13 cellular contexts compared by ENCODE assay signal in genomic region chr3:54882114-54882833, GRCh38. TPM values are rescaled to one million over a fixed set of nuclear protein-coding genes. Genes with fewer than 3 reads are reported as not detected.
DNase-seq lines count a peak whose midpoint lies in the region; FAIRE-seq and TF ChIP-seq lines count a peak whose summit lies in the region.
"Had no signal": no experiment of that assay in that cellular context is flagged by ENCODE, and none has a peak within 500 bp of the region (broad histone marks: within the 10 kb centered on the region; RNA-seq: fewer than 3 reads in every experiment).

No MANE protein-coding gene starts in this region.

- TF ChIP-seq CTCF in cardiac fibroblast (IDR thresholded peaks at IDR 0.05; ENCODE audit: low read depth, low read length) (no peak), kidney epithelial cell (IDR thresholded peaks at IDR 0.05; ENCODE audit: insufficient read depth, low read length, poor library complexity, severe bottlenecking) (no peak), type B pancreatic cell (conservative IDR thresholded peaks at IDR 0.05) (no peak)

- FAIRE-seq in small intestine (lab: Jason Lieb, UNC), result no peak
- FAIRE-seq: endothelial cell of umbilical vein had no signal

- H3K27ac Mint-ChIP-seq in type B pancreatic cell, result peak overlapping the region; percentile 37
- H3K27ac Mint-ChIP-seq: activated CD4-positive, alpha-beta T cell treated with anti-CD3 and anti-CD28 coated beads for 36 hours; activated naive CD4-positive, alpha-beta T cell treated with anti-CD3 and anti-CD28 coated beads, Interleukin-2, amount 50 U/mL, for 24 hours had no signal

- H3K9me3 ChIP-seq in MG63 (no peaks in the 10 kb centered on the region), small intestine (ENCODE audit: control insufficient read depth, low read depth) (no peaks in the 10 kb centered on the region)

- peaks cover 25% of the 10 kb centered on the region for H3K4me1 Mint-ChIP-seq in type B pancreatic cell (ENCODE audit: unreplicated experiment)
- H3K4me1 Mint-ChIP-seq: activated CD4-positive, alpha-beta T cell treated with anti-CD3 and anti-CD28 coated beads for 36 hours; activated naive CD4-positive, alpha-beta T cell treated with anti-CD3 and anti-CD28 coated beads, Interleukin-2, amount 50 U/mL, for 24 hours had no signal

- peak overlapping the region in 1 of 2 donors; percentile 18 for H3K27ac ChIP-seq in small intestine (ENCODE audit: low read depth in 1 of 2, low read length in 1 of 2)

- WGBS in small intestine, 3 donors, result 34 to 72% (median 52%) methylated on average over 3 of the region's 3 CpGs

- H3K27me3 ChIP-seq in MG63, result no peaks in the 10 kb centered on the region
- H3K27me3 ChIP-seq in kidney epithelial cell (ENCODE audit: control insufficient read depth, insufficient read depth, low read length), result no peaks in the 10 kb centered on the region
- H3K27me3 ChIP-seq in small intestine (ENCODE audit: control insufficient read depth in 2 of 2, insufficient read depth in 2 of 2, low read length in 2 of 2), result no peaks in the 10 kb centered on the region

- no peaks in the 10 kb centered on the region for H3K9me3 Mint-ChIP-seq in type B pancreatic cell
- H3K9me3 Mint-ChIP-seq: activated naive CD4-positive, alpha-beta T cell treated with anti-CD3 and anti-CD28 coated beads, Interleukin-2, amount 50 U/mL, for 24 hours had no signal

- H3K4me1 ChIP-seq in small intestine (ENCODE audit: control insufficient read depth in 2 of 2, insufficient read depth in 1 of 2, low read depth in 1 of 2, low read length in 1 of 2), result no peaks in the 10 kb centered on the region

- no peaks in the 10 kb centered on the region for H3K27me3 Mint-ChIP-seq in type B pancreatic cell
- H3K27me3 Mint-ChIP-seq: activated CD4-positive, alpha-beta T cell treated with anti-CD3 and anti-CD28 coated beads for 36 hours had no signal

- H3K4me3 Mint-ChIP-seq in type B pancreatic cell, result no peak overlapping the region
- H3K4me3 Mint-ChIP-seq: activated CD4-positive, alpha-beta T cell treated with anti-CD3 and anti-CD28 coated beads for 36 hours; activated naive CD4-positive, alpha-beta T cell treated with anti-CD3 and anti-CD28 coated beads, Interleukin-2, amount 50 U/mL, for 24 hours had no signal

- no peak overlapping the region for H3K4me3 ChIP-seq in MG63
- no peak overlapping the region for H3K4me3 ChIP-seq in cardiac fibroblast (replicated peaks in 1 of 2; ENCODE audit: low read depth in 2 of 2, low read length in 2 of 2)
- no peak overlapping the region for H3K4me3 ChIP-seq in kidney epithelial cell (ENCODE audit: low read depth, low read length)
- no peak overlapping the region for H3K4me3 ChIP-seq in small intestine (ENCODE audit: low read depth in 1 of 2, low read length in 2 of 2)

- DNase-seq in MG63 (peak; percentile 55), cardiac fibroblast (ENCODE audit: low read depth in 2 of 2) (peak; percentile 89 to 96), kidney epithelial cell (ENCODE audit: low read depth) (peak; percentile 75), type B pancreatic cell (ENCODE audit: extremely low spot score, unreplicated experiment) (no peak), small intestine (no peak), NCI-H146 (lab: John Stamatoyannopoulos, UW) (no peak), NCI-H345 treated with DMSO at 0.1 percent for 48 hours (lab: John Stamatoyannopoulos, UW; ENCODE audit: unreplicated experiment) (no peak)
- no peak for DNase-seq in stimulated activated CD4-positive, alpha-beta T cell treated with anti-CD3 and anti-CD28 coated beads, Interleukin-15, amount 100 ng/mL, for 24 hours
- DNase-seq: activated CD4-positive, alpha-beta T cell treated with anti-CD3 and anti-CD28 coated beads for 36 hours; NCI-H2081 treated with DMSO at 0.1 percent for 48 hours; stimulated activated CD4-positive, alpha-beta T cell treated with anti-CD3 and anti-CD28 coated beads, Interleukin-2, amount 100 ng/mL, for 48 hours had no signal

- no peaks in the 10 kb centered on the region for H3K36me3 Mint-ChIP-seq in type B pancreatic cell
- H3K36me3 Mint-ChIP-seq: activated naive CD4-positive, alpha-beta T cell treated with anti-CD3 and anti-CD28 coated beads, Interleukin-2, amount 50 U/mL, for 24 hours had no signal

- no peaks in the 10 kb centered on the region for H3K36me3 ChIP-seq in MG63
- no peaks in the 10 kb centered on the region for H3K36me3 ChIP-seq in kidney epithelial cell (ENCODE audit: control insufficient read depth, insufficient read depth, low read length)
- no peaks in the 10 kb centered on the region for H3K36me3 ChIP-seq in small intestine (ENCODE audit: control insufficient read depth in 2 of 2, insufficient read depth in 2 of 2, low read length in 2 of 2)

RNA-seq across cellular contexts. Expression of gene LRTM1, which starts 45.6 kb away (rescaled TPM):
- total RNA-seq in MG63 (2014; rRNA removed; shearing (Covaris generic); ENCODE audit: low replicate concordance), result not detected in 2 replicates
- total RNA-seq in kidney epithelial cell (not detected in 2 replicates), type B pancreatic cell (ENCODE audit: low replicate concordance) (0.29 and 0.77 TPM in 2 replicates)
- not detected for polyA plus RNA-seq in small intestine
- total RNA-seq: activated CD4-positive, alpha-beta T cell treated with anti-CD3 and anti-CD28 coated beads for 36 hours; endothelial cell of umbilical vein had no signal
- polyA plus RNA-seq: endothelial cell of umbilical vein had no signal

Comparison
In these comparisons a context has a peak if more than half of its experiments do, and no peak if none do; other contexts are left out.
1. DNase-seq: peak in MG63 (single experiment), cardiac fibroblast (2 of 2) and kidney epithelial cell (single experiment); none in type B pancreatic cell (single experiment), small intestine (single experiment), NCI-H146 (single experiment), NCI-H345 treated with DMSO at 0.1 percent for 48 hours (single experiment) and stimulated activated CD4-positive, alpha-beta T cell treated with anti-CD3 and anti-CD28 coated beads, Interleukin-15, amount 100 ng/mL, for 24 hours (single experiment).